2 cellular contexts compared by ENCODE assay signal in the genomic region with DNA sequence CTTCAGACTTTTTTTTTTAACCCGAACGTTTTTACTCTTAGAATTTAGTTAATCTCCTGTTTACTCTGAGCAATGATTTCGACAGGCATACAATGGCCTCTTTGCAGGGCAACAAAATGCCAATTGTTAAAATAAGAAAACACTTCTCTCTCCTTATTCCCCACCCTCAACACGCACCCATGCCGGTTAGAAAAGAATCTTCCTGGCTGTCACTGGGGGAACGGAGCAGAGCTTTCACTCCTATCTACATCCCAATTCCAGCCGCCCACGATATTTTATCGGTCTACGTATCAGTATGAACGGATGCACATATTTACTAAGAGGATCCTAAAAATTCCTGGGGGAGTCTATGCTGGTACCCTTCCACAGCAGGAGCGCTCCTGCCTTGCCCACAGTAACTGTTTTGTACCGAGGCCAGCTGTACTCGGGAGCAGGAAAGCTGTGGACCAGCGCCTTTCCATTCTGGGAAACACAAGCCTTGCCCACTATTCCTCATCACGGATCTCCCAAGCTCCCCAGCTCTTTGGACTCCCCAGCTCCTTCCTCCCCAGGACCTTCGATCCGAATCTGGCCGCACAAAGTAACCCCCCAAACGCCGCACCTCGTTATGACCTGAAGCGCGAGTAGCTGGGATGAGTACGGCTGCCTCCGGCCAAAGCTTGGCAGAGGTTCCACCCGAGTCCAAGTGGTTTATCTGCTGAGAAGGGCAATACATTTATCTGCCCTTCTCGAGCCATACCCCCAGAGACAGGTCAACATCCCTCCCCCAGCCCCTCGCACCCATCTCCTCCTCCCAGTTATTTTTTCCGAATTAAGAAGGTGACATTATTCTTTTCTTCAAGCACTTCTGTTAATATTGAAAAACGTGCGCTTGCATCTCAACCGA.
TF ChIP-seq lines count a peak whose summit lies in the region.

No MANE protein-coding gene starts in this region.

TF ChIP-seq in HepG2, 621 proteins besides CTCF, POLR2A, EP300 and RAD21:
- 0 out of 2 replicates have a peak, but pooled peaks have one; percentile 0 for TF ChIP-seq EZH2 (conservative IDR thresholded peaks at IDR 0.05; ENCODE audit: low read depth, low read length)
- no peak for TF ChIP-seq ZNF501 (CRISPR knock-in tag; IDR thresholded peaks at IDR 0.05)

TF ChIP-seq in WTC11, 78 proteins besides CTCF, POLR2A, EP300 and RAD21:
- TF ChIP-seq ZNF425 (CRISPR knock-in tag; conservative IDR thresholded peaks at IDR 0.05) (no peak), FOXP4 (CRISPR knock-in tag; IDR thresholded peaks at IDR 0.05) (0 out of 2 replicates have a peak, but pooled peaks have one; percentile 23), TP53 (CRISPR knock-in tag; IDR thresholded peaks at IDR 0.05) (no peak), ZNF232 (CRISPR knock-in tag; IDR thresholded peaks at IDR 0.05) (no peak)
TF ChIP-seq in WTC11: peak in this region for 1.
